8 cellular contexts compared by ENCODE assay signal in genomic region chr18:34224423-34225217, GRCh38. TPM values are rescaled to one million over a fixed set of nuclear protein-coding genes. Genes with fewer than 3 reads are reported as not detected.
DNase-seq lines count a peak whose midpoint lies in the region; ATAC-seq and TF ChIP-seq lines count a peak whose summit lies in the region.

Gene NOL4 (minus strand): TSS chr18:34224913. CDS start chr18:34223253, 1,660 bp downstream.

- H3K9ac ChIP-seq in skeletal muscle tissue (ENCODE audit: low read depth in 1 of 3, low read length in 3 of 3): peak within 1 kb of the TSS in 2 of 3 donors; percentile 38 to 50

- in situ Hi-C loops in astrocyte of the spinal cord (cut with HindIII; ENCODE audit: low sequenced_read_pairs): no loop called here

- H3K4me3 ChIP-seq in astrocyte of the spinal cord (ENCODE audit: low read depth, low read length) (peak within 1 kb of the TSS; percentile 51), skeletal muscle tissue (ENCODE audit: low read length in 3 of 3) (peak within 1 kb of the TSS; percentile 59 to 80 (median 70))

- H3K27me3 ChIP-seq in skeletal muscle tissue (ENCODE audit: control insufficient read depth in 3 of 3, insufficient read depth in 3 of 3, low read length in 3 of 3): peaks cover 34 to 42% (median 34%) of the 10 kb centered on the region in 3 donors

- TF ChIP-seq CTCF in astrocyte of the spinal cord (IDR thresholded peaks at IDR 0.05; ENCODE audit: low read depth, low read length): peak; percentile 45

- no peaks in the 10 kb centered on the region for H3K36me3 ChIP-seq in skeletal muscle tissue (ENCODE audit: control insufficient read depth in 3 of 3, insufficient read depth in 3 of 3, low read length in 3 of 3)

- H3K9me3 ChIP-seq in skeletal muscle tissue (ENCODE audit: control insufficient read depth in 3 of 3, low read length in 3 of 3): no peaks in the 10 kb centered on the region

- H3K4me1 ChIP-seq in skeletal muscle tissue (ENCODE audit: control insufficient read depth in 3 of 3, insufficient read depth in 3 of 3, low read length in 3 of 3): peaks cover 22 to 30% (median 28%) of the 10 kb centered on the region in 3 donors

- H3K27ac ChIP-seq in skeletal muscle tissue (ENCODE audit: low read depth, low read length): no peak within 1 kb of the TSS

- peak; percentile 78 for DNase-seq in DMS53 treated with DMSO at 0.1 percent for 48 hours (lab: John Stamatoyannopoulos, UW; ENCODE audit: unreplicated experiment)
- DNase-seq in NCI-H187 (lab: John Stamatoyannopoulos, UW): peak; percentile 26 to 64
- DNase-seq in astrocyte of the spinal cord (ENCODE audit: low read depth, low spot score): peak; percentile 60
- peak; percentile 91 for DNase-seq in iPS-NIHi11 (ENCODE audit: low spot score)
- DNase-seq in stimulated activated CD4-positive, alpha-beta T cell treated with anti-CD3 and anti-CD28 coated beads, Interleukin-2, amount 100 ng/mL, for 24 hours: no peak
- no peak for DNase-seq in RKO (ENCODE audit: low spot score)

- ATAC-seq in GM18858 (IDR thresholded peaks at IDR 0.05; ENCODE audit: unreplicated experiment): no peak

RNA-seq across cellular contexts. Expression of gene NOL4, which starts in this region (rescaled TPM):
- not detected for total RNA-seq in skeletal muscle tissue

Comparison
In these comparisons a context has a peak if more than half of its experiments do, and no peak if none do; other contexts are left out.
1. DNase-seq: peak in DMS53 treated with DMSO at 0.1 percent for 48 hours (single experiment), NCI-H187 (2 of 2), astrocyte of the spinal cord (single experiment) and iPS-NIHi11 (single experiment); none in stimulated activated CD4-positive, alpha-beta T cell treated with anti-CD3 and anti-CD28 coated beads, Interleukin-2, amount 100 ng/mL, for 24 hours (0 of 2) and RKO (single experiment).